Comparison of ENCODE assay signal across 20 cellular contexts in genomic region chr1:12669529-12670068, GRCh38. TPM values are rescaled to one million over a fixed set of nuclear protein-coding genes. Genes with fewer than 3 reads are reported as not detected.
"Had no signal": no experiment of that assay in that cellular context is flagged by ENCODE, and none has a peak within 500 bp of the region (broad histone marks: within the 10 kb centered on the region; RNA-seq: fewer than 3 reads in every experiment).

No MANE protein-coding gene starts in this region.

- H3K4me2 ChIP-seq: neural progenitor cell had no signal

- H3K4me3 ChIP-seq: body of pancreas, esophagus squamous epithelium, lung, neural progenitor cell, ovary, thoracic aorta had no signal

- H2AFZ ChIP-seq: neural progenitor cell had no signal

- H3K9ac ChIP-seq: neural progenitor cell had no signal

- DNase-seq: activated CD4-positive, alpha-beta memory T cell treated with anti-CD3 and anti-CD28 coated beads, Interleukin-2, amount 10 ng/mL, durations not matched to agents 7 days and 5 days; activated CD4-positive, alpha-beta T cell treated with anti-CD3 and anti-CD28 coated beads for 4 hours; activated effector memory CD4-positive, alpha-beta T cell treated with Interleukin-2 at 50 U/mL for 16 hours; activated T-cell treated with anti-CD3 and anti-CD28 coated beads, Interleukin-2, amount 50 U/mL, for 4 hours; amygdala; body of pancreas; central memory CD4-positive, alpha-beta T cell; cortex of kidney; effector CD4-positive, alpha-beta T cell; esophagus squamous epithelium; foreskin fibroblast; left cardiac atrium; ovary; T-helper 2 cell had no signal

- H3K9me3 ChIP-seq: body of pancreas, ovary, thoracic aorta had no signal

- H3K4me1 ChIP-seq: body of pancreas, esophagus squamous epithelium, neural progenitor cell had no signal

- FAIRE-seq: TTC549, urothelium cell line had no signal

- H3K27me3 ChIP-seq: body of pancreas, neural progenitor cell, ovary had no signal

- H3K36me3 ChIP-seq: esophagus squamous epithelium, neural progenitor cell, ovary, thoracic aorta had no signal

- H3K27ac ChIP-seq: body of pancreas, esophagus squamous epithelium, neural progenitor cell, ovary, thoracic aorta had no signal

RNA-seq across cellular contexts. Expression of gene AADACL4, which starts 25.7 kb away (rescaled TPM):
- total RNA-seq: activated CD4-positive, alpha-beta memory T cell treated with anti-CD3 and anti-CD28 coated beads, Interleukin-2, amount 10 ng/mL, durations not matched to agents 7 days and 5 days; activated T-cell treated with anti-CD3 and anti-CD28 coated beads, Interleukin-2, amount 50 U/mL, for 4 hours; body of pancreas; esophagus squamous epithelium; left cardiac atrium; lung; ovary; thoracic aorta had no signal
- polyA plus RNA-seq: lung had no signal

RNA-seq across cellular contexts. Expression of gene AADACL3, which starts 46.3 kb away (rescaled TPM):
- total RNA-seq: activated CD4-positive, alpha-beta memory T cell treated with anti-CD3 and anti-CD28 coated beads, Interleukin-2, amount 10 ng/mL, durations not matched to agents 7 days and 5 days; activated T-cell treated with anti-CD3 and anti-CD28 coated beads, Interleukin-2, amount 50 U/mL, for 4 hours; body of pancreas; esophagus squamous epithelium; lung; mesothelial cell of epicardium; ovary; thoracic aorta had no signal
- polyA plus RNA-seq: lung, ovary had no signal
